8 cellular contexts compared by ENCODE assay signal in genomic region chr1:151167116-151167515, GRCh38. TPM values are rescaled to one million over a fixed set of nuclear protein-coding genes. Genes with fewer than 3 reads are reported as not detected.
DNase-seq lines count a peak whose midpoint lies in the region; ATAC-seq and TF ChIP-seq lines count a peak whose summit lies in the region.

No MANE protein-coding gene starts in this region.

- CTCF ChIA-PET in BJ (lab: Yijun Ruan, JAX), result interaction anchor here (1.0 to 2.3 kb wide), 4 partner anchors 9 to 174 kb away, joined by 4 to 7 read pairs (median 4); partner anchors contain the start of gene TMOD4
- CTCF ChIA-PET in MCF 10A (lab: Yijun Ruan, JAX), result interaction anchor here (0.6 to 1.9 kb wide), 6 partner anchors 21 to 596 kb away, joined by 3 to 6 read pairs (median 4); partner anchors contain the start of gene VPS72

- DNase-seq in BJ (ENCODE audit: low read depth) (no peak), MCF 10A (ENCODE audit: unreplicated experiment) (no peak), naive B cell (no peak), NCI-H2171 treated with DMSO at 0.1 percent for 48 hours (lab: John Stamatoyannopoulos, UW) (no peak)

- H3K9me3 Mint-ChIP-seq in IgD-negative memory B cell (peaks cover 0 to 2% (median 0%) of the 10 kb centered on the region in 3 donors), MCF 10A (ENCODE audit: unreplicated experiment) (no peaks in the 10 kb centered on the region), naive B cell (no peaks in the 10 kb centered on the region)

- intact Hi-C loops in MCF 10A (cut with micrococcal nuclease), result no loop called here

- peak overlapping the region; percentile 80 for H3K4me3 ChIP-seq in BJ (ENCODE audit: low read depth, low read length)

- peaks cover 5% of the 10 kb centered on the region for H3K36me3 ChIP-seq in BJ (ENCODE audit: control insufficient read depth, insufficient read depth, low read length)

- H3K27me3 Mint-ChIP-seq in IgD-negative memory B cell (peaks cover 1% of the 10 kb centered on the region), MCF 10A (ENCODE audit: insufficient read depth, unreplicated experiment) (no peaks in the 10 kb centered on the region), naive B cell (no peaks in the 10 kb centered on the region)

- TF ChIP-seq CTCF in BJ (IDR thresholded peaks at IDR 0.05; ENCODE audit: insufficient read depth, low read depth, low read length) (no peak), MCF 10A (IDR thresholded peaks at IDR 0.05; ENCODE audit: unreplicated experiment) (no peak)

- no TSS peak for BruUV-seq in MCF 10A (replicated peaks; lab: Mats Ljungman, UMichigan)

- H3K36me3 Mint-ChIP-seq in IgD-negative memory B cell (peaks cover 8% of the 10 kb centered on the region), MCF 10A (ENCODE audit: insufficient read depth, unreplicated experiment) (peaks cover 40% of the 10 kb centered on the region), naive B cell (peaks cover 7 to 9% of the 10 kb centered on the region in 2 donors)

- H3K27ac Mint-ChIP-seq in IgD-negative memory B cell, result peak overlapping the region in 2 of 3 donors; percentile 84 to 97
- H3K27ac Mint-ChIP-seq in MCF 10A (ENCODE audit: low read depth, unreplicated experiment), result peak overlapping the region; percentile 97
- peak overlapping the region in 4 of 6 donors; percentile 12 to 94 (median 44) for H3K27ac Mint-ChIP-seq in naive B cell

- H3K4me1 Mint-ChIP-seq in IgD-negative memory B cell (peaks cover 18 to 21% (median 20%) of the 10 kb centered on the region in 3 donors), MCF 10A (ENCODE audit: insufficient read depth, unreplicated experiment) (peaks cover 25% of the 10 kb centered on the region), naive B cell (peaks cover 29 to 37% (median 34%) of the 10 kb centered on the region in 3 donors)

- H3K27me3 ChIP-seq in BJ (ENCODE audit: control insufficient read depth, insufficient read depth, low read length), result no peaks in the 10 kb centered on the region

- POLR2A ChIA-PET in BJ (lab: Charles Lee) (interaction anchor here (0.7 to 1.4 kb wide), 2 partner anchors 23 to 28 kb away, joined by 7 to 8 read pairs; partner anchors contain the start of gene VPS72), MCF 10A (lab: Yijun Ruan, JAX) (interaction anchor here (0.7 to 4.8 kb wide), 11 partner anchors 9 to 860 kb away, joined by 3 to 91 read pairs (median 10); partner anchors contain the start of genes C1orf56, MINDY1, PIP5K1A and SELENBP1)

- ATAC-seq in naive B cell (ENCODE audit: low read depth in 2 of 2) (no peak), GM18907 (IDR thresholded peaks at IDR 0.05; ENCODE audit: unreplicated experiment) (no peak), GM19463 (IDR thresholded peaks at IDR 0.05; ENCODE audit: unreplicated experiment) (no peak), HG02623 (IDR thresholded peaks at IDR 0.05; ENCODE audit: unreplicated experiment) (no peak)

- peak overlapping the region; percentile 95 to 99 (median 96) for H3K4me3 Mint-ChIP-seq in IgD-negative memory B cell
- peak overlapping the region; percentile 87 for H3K4me3 Mint-ChIP-seq in MCF 10A (ENCODE audit: unreplicated experiment)
- peak overlapping the region; percentile 81 to 98 (median 94) for H3K4me3 Mint-ChIP-seq in naive B cell

RNA-seq across cellular contexts. Expression of gene SCNM1, which starts 1.2 kb away (rescaled TPM):
- polyA plus RNA-seq in BJ (2011; rRNA removed) (27.4 and 29.7 TPM in 2 replicates), IgD-negative memory B cell (70.1 TPM), naive B cell (ENCODE audit: low read depth in 6 of 6) (10 to 100 TPM; 62.2 to 96.1 (median 71.2) TPM)
- 15.1 and 17.9 TPM in 2 replicates for polyA minus RNA-seq in BJ (2011; rRNA and poly(A)+ RNA removed)
- 88.5 and 93.0 TPM in 2 replicates for total RNA-seq in MCF 10A (2022)

RNA-seq across cellular contexts. Expression of gene LYSMD1, which starts 1.4 kb away (rescaled TPM):
- polyA plus RNA-seq in BJ (2011; rRNA removed) (8.5 and 10.2 TPM in 2 replicates), IgD-negative memory B cell (0.69 TPM), naive B cell (ENCODE audit: low read depth in 6 of 6) (1 to 10 TPM in 1 of 6 donors, under 1 TPM in 4, not detected in 1; 0.25 to 1.1 (median 0.60) TPM)
- 5.4 and 8.4 TPM in 2 replicates for polyA minus RNA-seq in BJ (2011; rRNA and poly(A)+ RNA removed)
- total RNA-seq in MCF 10A (2022), result 14.4 and 22.3 TPM in 2 replicates

RNA-seq across cellular contexts. Expression of gene TMOD4, which starts 8.7 kb away (rescaled TPM):
- polyA plus RNA-seq in BJ (2011; rRNA removed) (0.16 and 0.18 TPM in 2 replicates), IgD-negative memory B cell (1.0 TPM), naive B cell (ENCODE audit: low read depth in 6 of 6) (1 to 10 TPM in 1 of 6 donors, under 1 TPM in 2, not detected in 3; 0.32 to 1.2 (median 0.53) TPM)
- polyA minus RNA-seq in BJ (2011; rRNA and poly(A)+ RNA removed), result 0.71 TPM in 1 of 2 replicates, not detected in the other
- 1.1 TPM in 1 of 2 replicates, not detected in the other for total RNA-seq in MCF 10A (2022)

RNA-seq across cellular contexts. Expression of gene TNFAIP8L2, which starts 10.7 kb away (rescaled TPM):
- polyA plus RNA-seq in BJ (2011; rRNA removed) (not detected in 2 replicates), IgD-negative memory B cell (16.1 TPM), naive B cell (ENCODE audit: low read depth in 6 of 6) (10 to 100 TPM in 2 of 6 donors, 1 to 10 TPM in 3, not detected in 1; 5.0 to 15.6 (median 8.3) TPM)
- not detected in 2 replicates for polyA minus RNA-seq in BJ (2011; rRNA and poly(A)+ RNA removed)
- not detected in 2 replicates for total RNA-seq in MCF 10A (2022)

RNA-seq across cellular contexts. Expression of gene SEMA6C, which starts 20.7 kb away (rescaled TPM):
- polyA plus RNA-seq in BJ (2011; rRNA removed), result 1.5 and 1.8 TPM in 2 replicates
- 1.2 and 2.7 TPM in 2 replicates for polyA minus RNA-seq in BJ (2011; rRNA and poly(A)+ RNA removed)
- polyA plus RNA-seq in IgD-negative memory B cell, result not detected
- total RNA-seq in MCF 10A (2022), result 2.3 and 9.5 TPM in 2 replicates
- polyA plus RNA-seq in naive B cell (ENCODE audit: low read depth in 6 of 6), result not detected

Comparison
In these comparisons a context has a peak if more than half of its experiments do, and no peak if none do; other contexts are left out.
1. H3K27ac Mint-ChIP-seq: peak in every context shown above with its lines; median percentile 97 in MCF 10A; 90 in IgD-negative memory B cell; 44 in naive B cell.